8 cellular contexts compared by ENCODE assay signal in the genomic region with DNA sequence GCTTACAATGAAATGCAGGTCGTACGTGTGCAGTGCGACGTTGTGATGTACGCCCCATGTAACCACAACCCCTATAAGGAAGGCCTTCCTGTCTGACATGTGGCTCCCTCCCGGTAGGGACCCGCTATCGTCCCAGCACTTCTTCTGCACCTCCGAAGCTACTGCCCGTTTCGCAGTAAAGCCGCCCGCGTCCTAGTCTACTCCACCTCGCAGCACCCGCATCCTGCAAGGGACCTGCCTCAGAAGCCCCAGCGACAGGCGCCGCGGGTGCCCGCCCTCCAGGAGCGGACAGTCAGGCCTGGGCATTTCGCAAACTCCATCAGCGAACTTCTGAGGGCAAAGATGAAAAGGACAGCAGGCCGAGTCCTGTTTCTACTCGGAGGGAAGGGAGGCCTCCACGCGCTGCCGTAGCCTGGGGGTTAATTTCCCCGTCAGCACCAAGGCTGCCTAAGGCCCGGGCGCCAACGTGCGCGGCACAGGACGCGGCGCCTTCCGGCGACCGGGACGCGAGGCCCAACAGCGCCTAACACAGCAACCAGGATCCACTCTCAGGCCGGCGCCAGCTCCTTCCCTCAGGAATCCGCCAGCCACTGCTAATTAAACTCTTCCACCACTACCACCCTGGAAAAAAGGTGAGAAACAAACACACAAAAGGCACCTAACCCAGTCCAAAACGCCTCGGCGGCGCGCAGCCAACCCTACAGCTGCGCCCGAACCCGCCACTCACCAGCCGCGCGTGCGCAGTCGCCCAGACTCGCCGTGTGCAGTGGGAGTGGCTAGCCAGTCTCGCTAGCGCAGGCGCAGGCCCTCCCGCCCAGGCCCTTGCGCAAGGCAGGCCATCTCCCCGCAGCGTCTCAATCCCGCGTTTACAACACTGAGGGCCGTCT. TPM values are rescaled to one million over a fixed set of nuclear protein-coding genes. Genes with fewer than 3 reads are reported as not detected.
DNase-seq lines count a peak whose midpoint lies in the region; ATAC-seq, FAIRE-seq and TF ChIP-seq lines count a peak whose summit lies in the region.

A gene with protein sequence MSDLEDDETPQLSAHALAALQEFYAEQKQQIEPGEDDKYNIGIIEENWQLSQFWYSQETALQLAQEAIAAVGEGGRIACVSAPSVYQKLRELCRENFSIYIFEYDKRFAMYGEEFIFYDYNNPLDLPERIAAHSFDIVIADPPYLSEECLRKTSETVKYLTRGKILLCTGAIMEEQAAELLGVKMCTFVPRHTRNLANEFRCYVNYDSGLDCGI (minus strand): TSS at position 768 of the 887 bp plus-strand sequence. CDS start 16,363 bp downstream, outside the sequence.

- peak within 1 kb of the TSS; percentile 93 for H4K91ac ChIP-seq in H1 (replicated peaks; ENCODE audit: insufficient read length, low read length)
- H4K91ac ChIP-seq in mesenchymal stem cell (ENCODE audit: low read length): peak within 1 kb of the TSS; percentile 19

- H3K79me1 ChIP-seq in H1 (ENCODE audit: low read depth, low read length) (no peaks in the 10 kb centered on the region), mesenchymal stem cell (replicated peaks; ENCODE audit: low read length, poor library complexity, severe bottlenecking) (peaks cover 17% of the 10 kb centered on the region)

- H3K4me3 ChIP-seq in H1 (ENCODE audit: extremely low read depth in 1 of 4, insufficient read depth in 2 of 4, low read depth in 3 of 4, low read length in 4 of 4): peak within 1 kb of the TSS; percentile 62 to 87 (median 78)
- peak within 1 kb of the TSS; percentile 67 to 88 for H3K4me3 ChIP-seq in mesenchymal stem cell (ENCODE audit: insufficient read depth in 1 of 2, low read depth in 1 of 2, low read length in 2 of 2)

- peak within 1 kb of the TSS; percentile 76 for H3K4ac ChIP-seq in H1 (replicated peaks; ENCODE audit: insufficient read length, low read depth, low read length)
- H3K4ac ChIP-seq in mesenchymal stem cell (ENCODE audit: low read depth in 1 of 2, low read length in 2 of 2): peak within 1 kb of the TSS; percentile 10 to 81

- no peak for TF ChIP-seq CTCF in H1 (IDR thresholded peaks at IDR 0.05; ENCODE audit: control extremely low read depth in 1 of 3, insufficient read depth in 1 of 3, low read depth in 1 of 3, low read length in 3 of 3)

- H4K20me1 ChIP-seq in H1 (replicated peaks in 1 of 2; ENCODE audit: control insufficient read depth in 1 of 2, insufficient read depth in 2 of 2, low read length in 2 of 2): no peaks in the 10 kb centered on the region

- peak; percentile 80 for ATAC-seq in GM21360 (IDR thresholded peaks at IDR 0.05; ENCODE audit: unreplicated experiment)

- POLR2A ChIA-PET in H1 (lab: Charles Lee; ENCODE audit: partially characterized antibody): interaction anchor here (0.6 to 2.9 kb wide), 8 partner anchors 11 to 286 kb away, joined by 3 to 15 read pairs (median 3); no protein-coding TSS in a partner anchor

- TF ChIP-seq POLR2A in H1 (IDR thresholded peaks at IDR 0.05; ENCODE audit: control extremely low read depth in 1 of 2, low read depth in 2 of 2, low read length in 2 of 2): peak; percentile 82 to 87

- H3K56ac ChIP-seq in H1 (replicated peaks; ENCODE audit: insufficient read length, low read depth, low read length): peak within 1 kb of the TSS; percentile 81

- H3K4me2 ChIP-seq in H1 (ENCODE audit: insufficient read depth in 1 of 2, low read depth in 2 of 2, low read length in 2 of 2) (peak within 1 kb of the TSS; percentile 64 to 93), mesenchymal stem cell (ENCODE audit: low read length, poor library complexity, severe bottlenecking) (peak within 1 kb of the TSS; percentile 69)

- peaks cover 6% of the 10 kb centered on the region for H3K23me2 ChIP-seq in H1 (ENCODE audit: low read depth, low read length)

- H3K9ac ChIP-seq in H1 (replicated peaks in 1 of 4; ENCODE audit: extremely low read depth in 1 of 4, low read depth in 3 of 4, low read length in 3 of 4) (peak within 1 kb of the TSS; percentile 41 to 89 (median 88)), mesenchymal stem cell (ENCODE audit: low read length) (peak within 1 kb of the TSS; percentile 97)

- peak within 1 kb of the TSS; percentile 86; the same call in 1 of the 2 replicates for H3K27ac ChIP-seq in H1 (ENCODE audit: low read depth, low read length)
- peak within 1 kb of the TSS; percentile 86 for H3K27ac ChIP-seq in mesenchymal stem cell (ENCODE audit: low read length, poor library complexity, severe bottlenecking)

- peak within 1 kb of the TSS; percentile 94 for H4K5ac ChIP-seq in H1 (ENCODE audit: insufficient read length, low read depth, low read length)

- H3K18ac ChIP-seq in H1 (ENCODE audit: extremely low read depth, low read length) (peak within 1 kb of the TSS; percentile 89), mesenchymal stem cell (ENCODE audit: low read depth in 1 of 2, low read length in 2 of 2) (peak within 1 kb of the TSS; percentile 82 to 94)

- H3K36me3 ChIP-seq in H1 (ENCODE audit: control insufficient read depth in 2 of 4, insufficient read depth in 4 of 4, low read length in 3 of 4) (no peaks in the 10 kb centered on the region), mesenchymal stem cell (ENCODE audit: control insufficient read depth in 1 of 2, insufficient read depth in 2 of 2, low read depth in 1 of 2, low read length in 2 of 2) (peaks cover 3 to 31% of the 10 kb centered on the region in 2 experiments)

- H2AK5ac ChIP-seq in H1 (ENCODE audit: low read depth, low read length) (no peak within 1 kb of the TSS), mesenchymal stem cell (ENCODE audit: low read length, severe bottlenecking) (no peak within 1 kb of the TSS)

- H2BK20ac ChIP-seq in H1 (ENCODE audit: low read length): no peak within 1 kb of the TSS

- H2BK12ac ChIP-seq in H1 (ENCODE audit: low read depth, low read length): peak within 1 kb of the TSS; percentile 23; the same call in 1 of the 2 replicates
- H2BK12ac ChIP-seq in mesenchymal stem cell (ENCODE audit: low read length in 2 of 2): no peak within 1 kb of the TSS

- H3K9me3 ChIP-seq in H1 (ENCODE audit: insufficient read depth in 2 of 2, low read depth in 1 of 2, low read length in 1 of 2) (no peaks in the 10 kb centered on the region), mesenchymal stem cell (ENCODE audit: control insufficient read depth, low read length) (peaks cover 14% of the 10 kb centered on the region)

- H3K14ac ChIP-seq in H1 (ENCODE audit: insufficient read length): no peak within 1 kb of the TSS
- H3K14ac ChIP-seq in mesenchymal stem cell (ENCODE audit: low read length in 2 of 2): peak within 1 kb of the TSS in 1 of 2 experiments; percentile 53

- CTCF ChIA-PET in H1 (lab: Charles Lee; ENCODE audit: partially characterized antibody): interaction anchor here (1.4 kb wide), 1 partner anchor 280 kb away, joined by 3 read pairs; no protein-coding TSS in a partner anchor

- peak within 1 kb of the TSS; percentile 63; the same call in 1 of the 2 replicates for H2BK5ac ChIP-seq in H1 (ENCODE audit: low read depth, low read length)
- no peak within 1 kb of the TSS for H2BK5ac ChIP-seq in mesenchymal stem cell (ENCODE audit: low read depth, low read length, poor library complexity, severe bottlenecking)

- H4K8ac ChIP-seq in H1 (ENCODE audit: extremely low read depth, insufficient read depth, low read length): peak within 1 kb of the TSS; percentile 98
- H4K8ac ChIP-seq in mesenchymal stem cell (ENCODE audit: low read length): peak within 1 kb of the TSS; percentile 93

- 0 out of 4 replicates have a peak, but pooled peaks cover 0 to 2% of the 10 kb centered on the region in 2 experiments for H3K79me2 ChIP-seq in H1 (ENCODE audit: control insufficient read depth in 1 of 2, insufficient read depth in 2 of 2, low read length in 2 of 2)

- H2BK15ac ChIP-seq in H1 (ENCODE audit: low read length) (no peak within 1 kb of the TSS), mesenchymal stem cell (ENCODE audit: low read depth, poor library complexity, severe bottlenecking) (peak within 1 kb of the TSS; percentile 87)

- H3K23ac ChIP-seq in H1 (ENCODE audit: insufficient read length) (no peak within 1 kb of the TSS), mesenchymal stem cell (ENCODE audit: low read length in 2 of 2) (peak within 1 kb of the TSS in 1 of 2 experiments; percentile 47)

- 3% methylated on average over 57 of the region's 72 CpGs; no CpG with 5 or more reads in 1 of the 2 experiments for WGBS in H1 (ENCODE audit: extremely low coverage in 1 of 2, insufficient coverage in 1 of 2, insufficient read length in 1 of 2, insufficient replicate concordance in 2 of 2, low coverage in 1 of 2, low lambda C conversion rate in 2 of 2, missing lambda C conversion rate in 1 of 2), 2 experiments
- WGBS in mesenchymal stem cell: 2% methylated on average over 72 of the region's 72 CpGs

- H3K4me1 ChIP-seq in H1 (replicated peaks in 1 of 4; ENCODE audit: control insufficient read depth in 3 of 4, insufficient read depth in 4 of 4, low read length in 3 of 4): peaks cover 0 to 6% (median 0%) of the 10 kb centered on the region in 4 experiments; a peak in 3 of 7 replicates
- peaks cover 3% of the 10 kb centered on the region for H3K4me1 ChIP-seq in mesenchymal stem cell (ENCODE audit: control insufficient read depth, insufficient read depth, low read depth, low read length)

- 0 out of 4 replicates have a peak, but pooled peaks of 1 of the 2 experiments have one; percentile 2 for TF ChIP-seq RAD21 in H1 (IDR thresholded peaks at IDR 0.05 in 1 of 2, conservative IDR thresholded peaks at IDR 0.05 in 1 of 2; ENCODE audit: low read depth in 2 of 2, low read length in 2 of 2)

- H2AFZ ChIP-seq in H1 (ENCODE audit: low read length) (peak within 1 kb of the TSS; percentile 97), mesenchymal stem cell (ENCODE audit: low read depth, low read length) (peak within 1 kb of the TSS; percentile 76)

- DNase-seq in CMK (ENCODE audit: low read depth) (peak; percentile 68), HT1080 (ENCODE audit: low read depth) (peak; percentile 84), NOMO-1 (lab: John Stamatoyannopoulos, UW; ENCODE audit: unreplicated experiment in 2 of 2) (peak; percentile 97 to 98), H1 (ENCODE audit: low read depth in 1 of 2, low spot score in 2 of 2) (peak; percentile 79 to 96), mesenchymal stem cell (peak; percentile 92)
- DNase-seq in activated CD8-positive, alpha-beta memory T cell treated with anti-CD3 and anti-CD28 coated beads for 48 hours (ENCODE audit: low read depth in 2 of 3, low spot score in 2 of 3): peak; percentile 87 to 95 (median 94)
- DNase-seq in stimulated activated CD8-positive, alpha-beta memory T cell treated with anti-CD3 and anti-CD28 coated beads, Interleukin-12 subunit alpha, Interleukin-12 subunit beta, amount 100 ng/mL, for 24 hours (ENCODE audit: extremely low read depth): peak; percentile 90

- H2BK120ac ChIP-seq in H1 (replicated peaks; ENCODE audit: low read depth, low read length) (no peak within 1 kb of the TSS), mesenchymal stem cell (ENCODE audit: low read depth, low read length) (peak within 1 kb of the TSS; percentile 76)

- H3K27me3 ChIP-seq in H1 (replicated peaks in 1 of 4; ENCODE audit: control insufficient read depth in 3 of 4, extremely low read depth in 1 of 4, insufficient read depth in 3 of 4, low read length in 3 of 4): no peaks in the 10 kb centered on the region
- no peaks in the 10 kb centered on the region for H3K27me3 ChIP-seq in mesenchymal stem cell (ENCODE audit: control insufficient read depth in 1 of 2, insufficient read depth in 1 of 2, low read length in 2 of 2)

- no peak for FAIRE-seq in H1 (lab: Jason Lieb, UNC)

- TF ChIP-seq EP300 in H1 (IDR thresholded peaks at IDR 0.05; ENCODE audit: borderline replicate concordance in 1 of 2, low read depth in 2 of 2, low read length in 2 of 2): no peak

RNA-seq across cellular contexts. Expression of the gene that starts here (rescaled TPM):
- 6.0 and 10.0 TPM in 2 replicates for total RNA-seq in HT1080 (2014; rRNA removed; shearing (Covaris generic))
- polyA plus RNA-seq in HT1080 (2015; cell fraction: cytosol; rRNA removed): 7.5 and 7.6 TPM in 2 replicates
- polyA plus RNA-seq in HT1080 (2015; cell fraction: nucleus; rRNA removed): 4.1 and 6.1 TPM in 2 replicates
- total RNA-seq in H1 (2021; fragmentation: NEBNext Ultra II Directional; extraction: Animal tissue kit (Norgen Biotek cat#: 25700)): 3.5 and 4.1 TPM in 2 replicates
- polyA plus RNA-seq in H1 (2011; rRNA removed): 1.5 and 3.1 TPM in 2 replicates
- polyA plus RNA-seq in H1 (2011; cell fraction: cytosol; rRNA removed): 2.4 TPM
- polyA plus RNA-seq in H1 (2011; cell fraction: nucleus; rRNA removed): 0.88 TPM
- polyA plus RNA-seq in H1 (2012, experiment 1 of 2): 3.5 to 4.7 TPM (median 4.0 TPM) in 4 replicates
- polyA plus RNA-seq in H1 (2012, experiment 2 of 2): 2.0 TPM
- polyA plus RNA-seq in H1 (2013, experiment 1 of 2): 2.9 TPM
- 3.1 TPM for polyA plus RNA-seq in H1 (2013, experiment 2 of 2)
- polyA minus RNA-seq in H1 (2011; rRNA and poly(A)+ RNA removed): 1.3 and 2.4 TPM in 2 replicates
- polyA minus RNA-seq in H1 (2011; cell fraction: cytosol; rRNA and poly(A)+ RNA removed): not detected
- not detected for polyA minus RNA-seq in H1 (2011; cell fraction: nucleus; rRNA and poly(A)+ RNA removed)
- 5.9 TPM for polyA plus RNA-seq in mesenchymal stem cell (2013, experiment 1 of 2)
- 6.1 TPM for polyA plus RNA-seq in mesenchymal stem cell (2013, experiment 2 of 2)

Comparison
In these comparisons a context has a peak if more than half of its experiments do, and no peak if none do; other contexts are left out.
1. Peak in every context shown above with its lines: DNase-seq, ATAC-seq, H3K4me3 ChIP-seq and H3K27ac ChIP-seq.